In the genomic region with DNA sequence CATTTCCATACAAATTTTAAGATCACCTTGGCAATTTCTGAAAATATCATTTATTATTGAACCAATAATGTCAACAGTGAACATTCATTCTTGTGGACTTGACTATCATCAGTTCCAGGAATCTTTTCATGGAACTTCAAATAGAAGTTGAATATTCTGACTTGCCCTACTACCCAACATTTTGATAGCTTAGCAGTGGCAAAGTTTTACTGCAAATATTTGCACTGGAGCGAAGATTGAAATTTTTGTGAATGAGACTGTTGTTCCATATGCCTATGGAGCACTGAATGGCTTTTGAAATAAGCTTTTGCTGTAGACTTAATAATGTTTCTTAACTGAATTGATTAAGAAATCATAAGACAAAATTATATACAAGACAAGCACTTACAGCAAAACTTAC, we compare ENCODE assay signal across 8 cellular contexts. TPM values are rescaled to one million over a fixed set of nuclear protein-coding genes. Genes with fewer than 3 reads are reported as not detected.
"Had no signal": no experiment of that assay in that cellular context is flagged by ENCODE, and none has a peak within 500 bp of the region (broad histone marks: within the 10 kb centered on the region; RNA-seq: fewer than 3 reads in every experiment).

No MANE protein-coding gene starts in this region.

- ATAC-seq: K562 had no signal

- FAIRE-seq: HTR-8/SVneo, K562 had no signal

- H3K4me3 Mint-ChIP-seq: IgD-negative memory B cell had no signal

- H3K36me3 Mint-ChIP-seq: IgD-negative memory B cell had no signal

- H3K27ac ChIP-seq: HL-60 had no signal

- H3K27ac Mint-ChIP-seq: IgD-negative memory B cell had no signal

- H3K27me3 Mint-ChIP-seq: IgD-negative memory B cell had no signal

- DNase-seq: IMR-90, KBM-7, KG1 had no signal

- H3K4me3 ChIP-seq: K562 had no signal

RNA-seq across cellular contexts. Expression of gene BEND6, which starts 23.6 kb away (rescaled TPM):
- total RNA-seq: HT-29 had no signal
- polyA plus RNA-seq: IgD-negative memory B cell had no signal
